ENCODE assay signal across 1 cellular context in the genomic region with DNA sequence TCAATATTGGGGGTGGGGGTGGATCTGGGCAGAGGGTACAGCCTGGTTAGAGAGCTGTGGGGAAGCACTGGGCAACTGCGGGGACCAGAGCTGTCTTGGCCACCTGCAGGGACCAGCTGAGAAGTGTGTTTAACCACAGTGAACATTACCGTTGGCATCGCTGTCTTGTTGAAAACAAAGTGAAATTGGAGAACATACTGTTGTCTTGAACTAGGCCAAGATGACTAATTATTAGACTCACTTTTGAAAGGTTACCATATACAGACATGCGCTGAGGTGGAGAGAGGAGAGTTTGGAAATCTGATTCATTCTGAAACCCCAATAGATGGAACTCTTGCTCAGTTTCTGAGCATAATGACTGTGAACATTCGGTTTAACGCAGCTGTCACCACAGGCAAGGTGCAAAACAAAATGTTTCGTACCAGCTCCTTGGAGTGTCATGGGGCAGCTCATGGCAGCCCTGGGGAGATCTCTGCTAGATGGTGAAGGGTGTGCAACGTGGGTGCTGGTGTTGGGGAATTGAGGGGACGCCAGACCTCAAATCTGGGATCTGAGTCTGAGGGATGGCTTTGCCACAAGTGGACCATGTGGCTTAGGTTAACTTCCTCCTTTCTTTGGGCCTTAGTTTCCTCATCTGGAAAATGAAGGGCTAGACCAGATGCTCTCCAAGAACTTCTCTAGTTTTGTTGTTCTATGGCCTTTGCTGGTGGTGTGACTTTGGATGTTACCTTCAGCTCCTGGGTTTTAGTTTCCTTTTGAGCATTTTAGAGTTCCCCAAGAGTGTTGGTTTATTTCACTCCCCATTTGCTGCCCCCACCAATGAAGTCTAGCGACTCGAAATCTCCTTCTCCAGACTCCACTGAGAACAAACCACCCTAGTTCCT.
A peak's percentile ranks its signal among the peaks of the same experiment; 100 is the strongest.
TF ChIP-seq lines count a peak whose summit lies in the region.

No MANE protein-coding gene starts in this region.

TF ChIP-seq in GM12878, 131 proteins besides CTCF, POLR2A, EP300 and RAD21 (continued from another document and continues in another):
- peak; percentile 99 for TF ChIP-seq FOXM1 (IDR thresholded peaks at IDR 0.05; ENCODE audit: low read depth, low read length)
- TF ChIP-seq, protein P1, sequence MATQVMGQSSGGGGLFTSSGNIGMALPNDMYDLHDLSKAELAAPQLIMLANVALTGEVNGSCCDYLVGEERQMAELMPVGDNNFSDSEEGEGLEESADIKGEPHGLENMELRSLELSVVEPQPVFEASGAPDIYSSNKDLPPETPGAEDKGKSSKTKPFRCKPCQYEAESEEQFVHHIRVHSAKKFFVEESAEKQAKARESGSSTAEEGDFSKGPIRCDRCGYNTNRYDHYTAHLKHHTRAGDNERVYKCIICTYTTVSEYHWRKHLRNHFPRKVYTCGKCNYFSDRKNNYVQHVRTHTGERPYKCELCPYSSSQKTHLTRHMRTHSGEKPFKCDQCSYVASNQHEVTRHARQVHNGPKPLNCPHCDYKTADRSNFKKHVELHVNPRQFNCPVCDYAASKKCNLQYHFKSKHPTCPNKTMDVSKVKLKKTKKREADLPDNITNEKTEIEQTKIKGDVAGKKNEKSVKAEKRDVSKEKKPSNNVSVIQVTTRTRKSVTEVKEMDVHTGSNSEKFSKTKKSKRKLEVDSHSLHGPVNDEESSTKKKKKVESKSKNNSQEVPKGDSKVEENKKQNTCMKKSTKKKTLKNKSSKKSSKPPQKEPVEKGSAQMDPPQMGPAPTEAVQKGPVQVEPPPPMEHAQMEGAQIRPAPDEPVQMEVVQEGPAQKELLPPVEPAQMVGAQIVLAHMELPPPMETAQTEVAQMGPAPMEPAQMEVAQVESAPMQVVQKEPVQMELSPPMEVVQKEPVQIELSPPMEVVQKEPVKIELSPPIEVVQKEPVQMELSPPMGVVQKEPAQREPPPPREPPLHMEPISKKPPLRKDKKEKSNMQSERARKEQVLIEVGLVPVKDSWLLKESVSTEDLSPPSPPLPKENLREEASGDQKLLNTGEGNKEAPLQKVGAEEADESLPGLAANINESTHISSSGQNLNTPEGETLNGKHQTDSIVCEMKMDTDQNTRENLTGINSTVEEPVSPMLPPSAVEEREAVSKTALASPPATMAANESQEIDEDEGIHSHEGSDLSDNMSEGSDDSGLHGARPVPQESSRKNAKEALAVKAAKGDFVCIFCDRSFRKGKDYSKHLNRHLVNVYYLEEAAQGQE (IDR thresholded peaks at IDR 0.05; ENCODE audit: low read depth, low read length), result no peak
- TF ChIP-seq USF2 (IDR thresholded peaks at IDR 0.05; ENCODE audit: borderline replicate concordance, low read depth, low read length), result no peak
- TF ChIP-seq, protein P2, sequence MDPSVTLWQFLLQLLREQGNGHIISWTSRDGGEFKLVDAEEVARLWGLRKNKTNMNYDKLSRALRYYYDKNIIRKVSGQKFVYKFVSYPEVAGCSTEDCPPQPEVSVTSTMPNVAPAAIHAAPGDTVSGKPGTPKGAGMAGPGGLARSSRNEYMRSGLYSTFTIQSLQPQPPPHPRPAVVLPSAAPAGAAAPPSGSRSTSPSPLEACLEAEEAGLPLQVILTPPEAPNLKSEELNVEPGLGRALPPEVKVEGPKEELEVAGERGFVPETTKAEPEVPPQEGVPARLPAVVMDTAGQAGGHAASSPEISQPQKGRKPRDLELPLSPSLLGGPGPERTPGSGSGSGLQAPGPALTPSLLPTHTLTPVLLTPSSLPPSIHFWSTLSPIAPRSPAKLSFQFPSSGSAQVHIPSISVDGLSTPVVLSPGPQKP (IDR thresholded peaks at IDR 0.05; ENCODE audit: low read depth, low read length), result no peak
- peak in 1 of 2 experiments; percentile 89; a peak in 1 of 4 replicates for TF ChIP-seq CEBPB (IDR thresholded peaks at IDR 0.05; ENCODE audit: borderline replicate concordance in 1 of 2, low read depth in 2 of 2, low read length in 2 of 2)
- TF ChIP-seq NR2C1 (IDR thresholded peaks at IDR 0.05), result peak; percentile 14; the same call in 1 of the 2 replicates
- peak; percentile 84 for TF ChIP-seq BMI1 (IDR thresholded peaks at IDR 0.05; ENCODE audit: borderline replicate concordance)
- TF ChIP-seq POU2F2 (IDR thresholded peaks at IDR 0.05; ENCODE audit: borderline replicate concordance, low read depth, low read length), result peak; percentile 90; the same call in 1 of the 3 replicates
- peak; percentile 98 for TF ChIP-seq ATF2 (IDR thresholded peaks at IDR 0.05; ENCODE audit: low read length)
- TF ChIP-seq MXI1 (IDR thresholded peaks at IDR 0.05; ENCODE audit: low read depth, low read length), result 0 out of 2 replicates have a peak, but pooled peaks have one; percentile 5
- TF ChIP-seq FOS (IDR thresholded peaks at IDR 0.05; ENCODE audit: borderline replicate concordance, extremely low read depth, insufficient read length), result no peak
- TF ChIP-seq, protein P3, sequence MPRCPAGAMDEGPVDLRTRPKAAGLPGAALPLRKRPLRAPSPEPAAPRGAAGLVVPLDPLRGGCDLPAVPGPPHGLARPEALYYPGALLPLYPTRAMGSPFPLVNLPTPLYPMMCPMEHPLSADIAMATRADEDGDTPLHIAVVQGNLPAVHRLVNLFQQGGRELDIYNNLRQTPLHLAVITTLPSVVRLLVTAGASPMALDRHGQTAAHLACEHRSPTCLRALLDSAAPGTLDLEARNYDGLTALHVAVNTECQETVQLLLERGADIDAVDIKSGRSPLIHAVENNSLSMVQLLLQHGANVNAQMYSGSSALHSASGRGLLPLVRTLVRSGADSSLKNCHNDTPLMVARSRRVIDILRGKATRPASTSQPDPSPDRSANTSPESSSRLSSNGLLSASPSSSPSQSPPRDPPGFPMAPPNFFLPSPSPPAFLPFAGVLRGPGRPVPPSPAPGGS (IDR thresholded peaks at IDR 0.05; ENCODE audit: borderline replicate concordance, insufficient read depth, low read depth, low read length, poor library complexity, severe bottlenecking), result peak; percentile 79
- no peak for TF ChIP-seq CHD4 (IDR thresholded peaks at IDR 0.05)
- TF ChIP-seq BRCA1 (IDR thresholded peaks at IDR 0.05; ENCODE audit: low read depth, low read length), result no peak
- TF ChIP-seq PML (IDR thresholded peaks at IDR 0.05; ENCODE audit: low read length), result peak; percentile 92
- TF ChIP-seq ETV6 (conservative IDR thresholded peaks at IDR 0.05 in 1 of 2, IDR thresholded peaks at IDR 0.05 in 1 of 2; ENCODE audit: borderline replicate concordance in 1 of 2, low read depth in 1 of 2), result peak in 1 of 2 experiments; percentile 96; a peak in 2 of 4 replicates
- no peak for TF ChIP-seq SIX5 (IDR thresholded peaks at IDR 0.05; ENCODE audit: low read depth, low read length, severe bottlenecking)
- TF ChIP-seq, protein P4, sequence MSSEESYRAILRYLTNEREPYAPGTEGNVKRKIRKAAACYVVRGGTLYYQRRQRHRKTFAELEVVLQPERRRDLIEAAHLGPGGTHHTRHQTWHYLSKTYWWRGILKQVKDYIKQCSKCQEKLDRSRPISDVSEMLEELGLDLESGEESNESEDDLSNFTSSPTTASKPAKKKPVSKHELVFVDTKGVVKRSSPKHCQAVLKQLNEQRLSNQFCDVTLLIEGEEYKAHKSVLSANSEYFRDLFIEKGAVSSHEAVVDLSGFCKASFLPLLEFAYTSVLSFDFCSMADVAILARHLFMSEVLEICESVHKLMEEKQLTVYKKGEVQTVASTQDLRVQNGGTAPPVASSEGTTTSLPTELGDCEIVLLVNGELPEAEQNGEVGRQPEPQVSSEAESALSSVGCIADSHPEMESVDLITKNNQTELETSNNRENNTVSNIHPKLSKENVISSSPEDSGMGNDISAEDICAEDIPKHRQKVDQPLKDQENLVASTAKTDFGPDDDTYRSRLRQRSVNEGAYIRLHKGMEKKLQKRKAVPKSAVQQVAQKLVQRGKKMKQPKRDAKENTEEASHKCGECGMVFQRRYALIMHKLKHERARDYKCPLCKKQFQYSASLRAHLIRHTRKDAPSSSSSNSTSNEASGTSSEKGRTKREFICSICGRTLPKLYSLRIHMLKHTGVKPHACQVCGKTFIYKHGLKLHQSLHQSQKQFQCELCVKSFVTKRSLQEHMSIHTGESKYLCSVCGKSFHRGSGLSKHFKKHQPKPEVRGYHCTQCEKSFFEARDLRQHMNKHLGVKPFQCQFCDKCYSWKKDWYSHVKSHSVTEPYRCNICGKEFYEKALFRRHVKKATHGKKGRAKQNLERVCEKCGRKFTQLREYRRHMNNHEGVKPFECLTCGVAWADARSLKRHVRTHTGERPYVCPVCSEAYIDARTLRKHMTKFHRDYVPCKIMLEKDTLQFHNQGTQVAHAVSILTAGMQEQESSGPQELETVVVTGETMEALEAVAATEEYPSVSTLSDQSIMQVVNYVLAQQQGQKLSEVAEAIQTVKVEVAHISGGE (CRISPR knock-in tag; IDR thresholded peaks at IDR 0.05), result no peak
- peak; percentile 92 for TF ChIP-seq ATF7 (IDR thresholded peaks at IDR 0.05; ENCODE audit: low read depth)
- TF ChIP-seq NKRF (conservative IDR thresholded peaks at IDR 0.05), result peak; percentile 29; the same call in 1 of the 2 replicates
- no peak for TF ChIP-seq ZNF274 (IDR thresholded peaks at IDR 0.05; ENCODE audit: insufficient read depth, insufficient read length)
- no peak for TF ChIP-seq CBX3 (IDR thresholded peaks at IDR 0.05; ENCODE audit: borderline replicate concordance, low read depth)
- TF ChIP-seq, protein P5, sequence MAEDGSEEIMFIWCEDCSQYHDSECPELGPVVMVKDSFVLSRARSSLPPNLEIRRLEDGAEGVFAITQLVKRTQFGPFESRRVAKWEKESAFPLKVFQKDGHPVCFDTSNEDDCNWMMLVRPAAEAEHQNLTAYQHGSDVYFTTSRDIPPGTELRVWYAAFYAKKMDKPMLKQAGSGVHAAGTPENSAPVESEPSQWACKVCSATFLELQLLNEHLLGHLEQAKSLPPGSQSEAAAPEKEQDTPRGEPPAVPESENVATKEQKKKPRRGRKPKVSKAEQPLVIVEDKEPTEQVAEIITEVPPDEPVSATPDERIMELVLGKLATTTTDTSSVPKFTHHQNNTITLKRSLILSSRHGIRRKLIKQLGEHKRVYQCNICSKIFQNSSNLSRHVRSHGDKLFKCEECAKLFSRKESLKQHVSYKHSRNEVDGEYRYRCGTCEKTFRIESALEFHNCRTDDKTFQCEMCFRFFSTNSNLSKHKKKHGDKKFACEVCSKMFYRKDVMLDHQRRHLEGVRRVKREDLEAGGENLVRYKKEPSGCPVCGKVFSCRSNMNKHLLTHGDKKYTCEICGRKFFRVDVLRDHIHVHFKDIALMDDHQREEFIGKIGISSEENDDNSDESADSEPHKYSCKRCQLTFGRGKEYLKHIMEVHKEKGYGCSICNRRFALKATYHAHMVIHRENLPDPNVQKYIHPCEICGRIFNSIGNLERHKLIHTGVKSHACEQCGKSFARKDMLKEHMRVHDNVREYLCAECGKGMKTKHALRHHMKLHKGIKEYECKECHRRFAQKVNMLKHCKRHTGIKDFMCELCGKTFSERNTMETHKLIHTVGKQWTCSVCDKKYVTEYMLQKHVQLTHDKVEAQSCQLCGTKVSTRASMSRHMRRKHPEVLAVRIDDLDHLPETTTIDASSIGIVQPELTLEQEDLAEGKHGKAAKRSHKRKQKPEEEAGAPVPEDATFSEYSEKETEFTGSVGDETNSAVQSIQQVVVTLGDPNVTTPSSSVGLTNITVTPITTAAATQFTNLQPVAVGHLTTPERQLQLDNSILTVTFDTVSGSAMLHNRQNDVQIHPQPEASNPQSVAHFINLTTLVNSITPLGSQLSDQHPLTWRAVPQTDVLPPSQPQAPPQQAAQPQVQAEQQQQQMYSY (CRISPR knock-in tag; IDR thresholded peaks at IDR 0.05), result peak; percentile 87
- peak; percentile 97 for TF ChIP-seq RUNX3 (IDR thresholded peaks at IDR 0.05; ENCODE audit: low read length)
- TF ChIP-seq IRF4 (IDR thresholded peaks at IDR 0.05; ENCODE audit: low read depth, low read length), result peak; percentile 100
- no peak for TF ChIP-seq SMAD5 (IDR thresholded peaks at IDR 0.05; ENCODE audit: low read depth)
- TF ChIP-seq NRF1 (conservative IDR thresholded peaks at IDR 0.05; ENCODE audit: low read depth, low read length), result no peak
- peak; percentile 89 for TF ChIP-seq SMARCA5 (IDR thresholded peaks at IDR 0.05)
- TF ChIP-seq, protein P6, sequence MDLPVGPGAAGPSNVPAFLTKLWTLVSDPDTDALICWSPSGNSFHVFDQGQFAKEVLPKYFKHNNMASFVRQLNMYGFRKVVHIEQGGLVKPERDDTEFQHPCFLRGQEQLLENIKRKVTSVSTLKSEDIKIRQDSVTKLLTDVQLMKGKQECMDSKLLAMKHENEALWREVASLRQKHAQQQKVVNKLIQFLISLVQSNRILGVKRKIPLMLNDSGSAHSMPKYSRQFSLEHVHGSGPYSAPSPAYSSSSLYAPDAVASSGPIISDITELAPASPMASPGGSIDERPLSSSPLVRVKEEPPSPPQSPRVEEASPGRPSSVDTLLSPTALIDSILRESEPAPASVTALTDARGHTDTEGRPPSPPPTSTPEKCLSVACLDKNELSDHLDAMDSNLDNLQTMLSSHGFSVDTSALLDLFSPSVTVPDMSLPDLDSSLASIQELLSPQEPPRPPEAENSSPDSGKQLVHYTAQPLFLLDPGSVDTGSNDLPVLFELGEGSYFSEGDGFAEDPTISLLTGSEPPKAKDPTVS (IDR thresholded peaks at IDR 0.05; ENCODE audit: low read depth, low read length), result no peak
- TF ChIP-seq TCF7 (IDR thresholded peaks at IDR 0.05; ENCODE audit: borderline replicate concordance), result no peak
